In genomic region chr18:27298215-27298804, GRCh38 we compare ENCODE assay signal across 1 cellular context.
TF ChIP-seq lines count a peak whose summit lies in the region.

No MANE protein-coding gene starts in this region.

TF ChIP-seq in HCT116, 20 proteins besides CTCF, POLR2A, EP300 and RAD21 (continued from another document):
- TF ChIP-seq REST (IDR thresholded peaks at IDR 0.05; ENCODE audit: low read depth) (no peak), SP1 (IDR thresholded peaks at IDR 0.05; ENCODE audit: low read depth) (no peak), EGR1 (IDR thresholded peaks at IDR 0.05; ENCODE audit: low read depth) (no peak), ATF3 (IDR thresholded peaks at IDR 0.05) (no peak), EZH2 (IDR thresholded peaks at IDR 0.05) (no peak), MAX (IDR thresholded peaks at IDR 0.05) (no peak), JUND (IDR thresholded peaks at IDR 0.05) (no peak), ZNF274 (IDR thresholded peaks at IDR 0.05; ENCODE audit: low read depth, low read length) (no peak), CBX3 (IDR thresholded peaks at IDR 0.05; ENCODE audit: low read depth) (no peak)
TF ChIP-seq in HCT116: peak in this region for 0.
